ENCODE assay signal across 17 cellular contexts in the genomic region with DNA sequence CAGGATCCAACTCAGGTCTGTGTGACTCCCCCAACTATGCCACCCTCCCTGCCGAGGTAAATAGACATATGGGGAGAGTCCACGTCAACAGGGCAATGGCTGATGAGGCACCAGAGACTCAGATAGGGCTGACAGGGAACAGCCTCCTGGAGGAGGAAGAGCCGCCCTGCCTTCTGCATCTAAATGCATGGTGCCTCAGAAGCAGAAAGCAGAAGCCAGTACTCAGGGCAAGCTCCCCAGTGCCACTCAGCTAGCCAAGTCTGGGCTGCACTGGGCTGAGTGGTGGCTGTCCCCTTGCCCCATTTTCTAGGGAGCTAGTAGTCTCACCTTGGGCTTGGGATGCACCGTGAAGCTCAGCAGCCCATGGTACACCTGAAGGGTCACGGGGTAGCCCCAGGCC.
"Had no signal": no experiment of that assay in that cellular context is flagged by ENCODE, and none has a peak within 500 bp of the region (broad histone marks: within the 10 kb centered on the region; RNA-seq: fewer than 3 reads in every experiment).

No MANE protein-coding gene starts in this region.

- H3K4me1 ChIP-seq: pancreas had no signal

- H3K9me3 ChIP-seq: heart right ventricle, pancreas had no signal

- H3K4me3 Mint-ChIP-seq: naive thymus-derived CD8-positive, alpha-beta T cell; neural crest cell had no signal

- H3K27me3 ChIP-seq: dorsolateral prefrontal cortex, heart right ventricle, pancreas had no signal

- H3K27ac ChIP-seq: coronary artery, dorsolateral prefrontal cortex, pancreas had no signal

- H3K4me1 Mint-ChIP-seq: naive thymus-derived CD8-positive, alpha-beta T cell; neural crest cell had no signal

- ATAC-seq: naive thymus-derived CD8-positive, alpha-beta T cell; right cardiac atrium had no signal

- DNase-seq: dorsolateral prefrontal cortex; effector CD8-positive, alpha-beta T cell; heart right ventricle; hypothalamus; kidney glomerular epithelial cell; midbrain; naive thymus-derived CD8-positive, alpha-beta T cell; nucleus accumbens; pancreas; right cardiac atrium; stimulated activated CD4-positive, alpha-beta T cell treated with anti-CD3 and anti-CD28 coated beads, Interleukin-2, amount 100 ng/mL, for 48 hours; stimulated activated naive CD4-positive, alpha-beta T cell treated with Interleukin-2 at 50 U/mL for 16 hours; trophoblast cell had no signal

- H3K9me3 Mint-ChIP-seq: naive thymus-derived CD8-positive, alpha-beta T cell; neural crest cell had no signal

- H3K4me3 ChIP-seq: coronary artery, dorsolateral prefrontal cortex, heart right ventricle, pancreas, smooth muscle cell had no signal

- H3K27me3 Mint-ChIP-seq: naive thymus-derived CD8-positive, alpha-beta T cell; progenitor cell of endocrine pancreas had no signal
